ENCODE assay signal across 1 cellular context in the genomic region with DNA sequence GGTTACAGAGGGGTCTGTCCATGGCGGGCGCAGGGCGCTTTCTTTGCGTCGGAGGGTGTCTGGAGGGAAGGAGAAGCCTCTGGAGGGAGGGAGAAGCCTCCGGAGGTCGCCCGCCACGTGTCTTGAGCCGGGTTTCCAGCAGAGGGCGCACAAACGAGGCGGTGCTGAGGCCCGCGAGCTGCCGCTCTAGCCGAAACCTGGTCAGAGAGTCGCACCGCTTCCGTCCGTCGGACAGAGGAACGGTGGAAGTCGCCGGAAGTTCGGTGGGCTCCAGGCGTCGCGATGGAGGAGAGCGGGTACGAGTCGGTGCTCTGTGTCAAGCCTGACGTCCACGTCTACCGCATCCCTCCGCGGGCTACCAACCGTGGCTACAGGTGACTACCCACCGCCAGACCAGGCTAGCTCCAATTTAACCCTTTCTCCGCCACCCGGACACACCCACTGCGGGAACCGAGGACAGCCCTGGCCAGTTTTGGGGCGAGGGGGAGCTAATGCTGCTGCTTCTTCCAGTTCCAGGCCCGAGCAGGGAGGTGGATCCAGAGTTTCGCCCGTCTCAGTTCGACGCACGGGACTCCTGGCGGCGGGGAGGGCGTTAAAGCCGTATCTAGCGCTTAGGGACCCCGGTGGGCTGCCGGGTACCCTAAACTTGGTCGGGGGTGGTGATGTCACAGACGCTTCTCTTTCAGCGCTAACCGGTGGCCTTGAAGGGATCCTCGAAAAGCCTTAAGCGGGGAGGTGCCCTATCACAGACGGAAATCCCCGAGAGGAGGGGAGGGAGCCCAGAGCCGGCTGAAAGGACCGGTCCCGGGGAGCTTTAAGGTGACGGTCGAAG.
TF ChIP-seq lines count a peak whose summit lies in the region.

A gene with protein sequence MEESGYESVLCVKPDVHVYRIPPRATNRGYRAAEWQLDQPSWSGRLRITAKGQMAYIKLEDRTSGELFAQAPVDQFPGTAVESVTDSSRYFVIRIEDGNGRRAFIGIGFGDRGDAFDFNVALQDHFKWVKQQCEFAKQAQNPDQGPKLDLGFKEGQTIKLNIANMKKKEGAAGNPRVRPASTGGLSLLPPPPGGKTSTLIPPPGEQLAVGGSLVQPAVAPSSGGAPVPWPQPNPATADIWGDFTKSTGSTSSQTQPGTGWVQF (plus strand): TSS at position 245 of the 832 bp plus-strand sequence. CDS start 38 bp downstream, at position 283.

TF ChIP-seq in SK-N-SH, 30 proteins besides CTCF, POLR2A, EP300 and RAD21 (continued from another document):
- TF ChIP-seq, protein P1, sequence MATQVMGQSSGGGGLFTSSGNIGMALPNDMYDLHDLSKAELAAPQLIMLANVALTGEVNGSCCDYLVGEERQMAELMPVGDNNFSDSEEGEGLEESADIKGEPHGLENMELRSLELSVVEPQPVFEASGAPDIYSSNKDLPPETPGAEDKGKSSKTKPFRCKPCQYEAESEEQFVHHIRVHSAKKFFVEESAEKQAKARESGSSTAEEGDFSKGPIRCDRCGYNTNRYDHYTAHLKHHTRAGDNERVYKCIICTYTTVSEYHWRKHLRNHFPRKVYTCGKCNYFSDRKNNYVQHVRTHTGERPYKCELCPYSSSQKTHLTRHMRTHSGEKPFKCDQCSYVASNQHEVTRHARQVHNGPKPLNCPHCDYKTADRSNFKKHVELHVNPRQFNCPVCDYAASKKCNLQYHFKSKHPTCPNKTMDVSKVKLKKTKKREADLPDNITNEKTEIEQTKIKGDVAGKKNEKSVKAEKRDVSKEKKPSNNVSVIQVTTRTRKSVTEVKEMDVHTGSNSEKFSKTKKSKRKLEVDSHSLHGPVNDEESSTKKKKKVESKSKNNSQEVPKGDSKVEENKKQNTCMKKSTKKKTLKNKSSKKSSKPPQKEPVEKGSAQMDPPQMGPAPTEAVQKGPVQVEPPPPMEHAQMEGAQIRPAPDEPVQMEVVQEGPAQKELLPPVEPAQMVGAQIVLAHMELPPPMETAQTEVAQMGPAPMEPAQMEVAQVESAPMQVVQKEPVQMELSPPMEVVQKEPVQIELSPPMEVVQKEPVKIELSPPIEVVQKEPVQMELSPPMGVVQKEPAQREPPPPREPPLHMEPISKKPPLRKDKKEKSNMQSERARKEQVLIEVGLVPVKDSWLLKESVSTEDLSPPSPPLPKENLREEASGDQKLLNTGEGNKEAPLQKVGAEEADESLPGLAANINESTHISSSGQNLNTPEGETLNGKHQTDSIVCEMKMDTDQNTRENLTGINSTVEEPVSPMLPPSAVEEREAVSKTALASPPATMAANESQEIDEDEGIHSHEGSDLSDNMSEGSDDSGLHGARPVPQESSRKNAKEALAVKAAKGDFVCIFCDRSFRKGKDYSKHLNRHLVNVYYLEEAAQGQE (IDR thresholded peaks at IDR 0.05; ENCODE audit: low read depth, low read length): peak; percentile 55
- no peak for TF ChIP-seq FOXM1 (IDR thresholded peaks at IDR 0.05; ENCODE audit: low read depth)
- TF ChIP-seq, protein P2, sequence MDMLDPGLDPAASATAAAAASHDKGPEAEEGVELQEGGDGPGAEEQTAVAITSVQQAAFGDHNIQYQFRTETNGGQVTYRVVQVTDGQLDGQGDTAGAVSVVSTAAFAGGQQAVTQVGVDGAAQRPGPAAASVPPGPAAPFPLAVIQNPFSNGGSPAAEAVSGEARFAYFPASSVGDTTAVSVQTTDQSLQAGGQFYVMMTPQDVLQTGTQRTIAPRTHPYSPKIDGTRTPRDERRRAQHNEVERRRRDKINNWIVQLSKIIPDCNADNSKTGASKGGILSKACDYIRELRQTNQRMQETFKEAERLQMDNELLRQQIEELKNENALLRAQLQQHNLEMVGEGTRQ (IDR thresholded peaks at IDR 0.05; ENCODE audit: borderline replicate concordance, low read depth, low read length): 0 out of 2 replicates have a peak, but pooled peaks have one; percentile 26
- peak; percentile 91 for TF ChIP-seq SIN3A (IDR thresholded peaks at IDR 0.05; ENCODE audit: borderline replicate concordance, low read depth, low read length)
- TF ChIP-seq POLR2AphosphoS5 (IDR thresholded peaks at IDR 0.05; ENCODE audit: low read depth, low read length): peak; percentile 98
- TF ChIP-seq, protein P3, sequence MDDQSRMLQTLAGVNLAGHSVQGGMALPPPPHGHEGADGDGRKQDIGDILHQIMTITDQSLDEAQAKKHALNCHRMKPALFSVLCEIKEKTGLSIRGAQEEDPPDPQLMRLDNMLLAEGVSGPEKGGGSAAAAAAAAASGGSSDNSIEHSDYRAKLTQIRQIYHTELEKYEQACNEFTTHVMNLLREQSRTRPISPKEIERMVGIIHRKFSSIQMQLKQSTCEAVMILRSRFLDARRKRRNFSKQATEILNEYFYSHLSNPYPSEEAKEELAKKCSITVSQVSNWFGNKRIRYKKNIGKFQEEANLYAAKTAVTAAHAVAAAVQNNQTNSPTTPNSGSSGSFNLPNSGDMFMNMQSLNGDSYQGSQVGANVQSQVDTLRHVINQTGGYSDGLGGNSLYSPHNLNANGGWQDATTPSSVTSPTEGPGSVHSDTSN (IDR thresholded peaks at IDR 0.05): no peak
- no peak for TF ChIP-seq NRF1 (IDR thresholded peaks at IDR 0.05; ENCODE audit: low read depth, low read length)
- TF ChIP-seq NFIC (IDR thresholded peaks at IDR 0.05; ENCODE audit: borderline replicate concordance): no peak
- peak; percentile 49 for TF ChIP-seq SMC3 (IDR thresholded peaks at IDR 0.05; ENCODE audit: low read depth, low read length)
- TF ChIP-seq GABPA (IDR thresholded peaks at IDR 0.05; ENCODE audit: low read depth): peak; percentile 91
- TF ChIP-seq EZH2phosphoT487 (IDR thresholded peaks at IDR 0.05; ENCODE audit: borderline replicate concordance, low read depth): no peak
- TF ChIP-seq, protein P4, sequence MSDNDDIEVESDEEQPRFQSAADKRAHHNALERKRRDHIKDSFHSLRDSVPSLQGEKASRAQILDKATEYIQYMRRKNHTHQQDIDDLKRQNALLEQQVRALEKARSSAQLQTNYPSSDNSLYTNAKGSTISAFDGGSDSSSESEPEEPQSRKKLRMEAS (IDR thresholded peaks at IDR 0.05; ENCODE audit: low read depth): peak; percentile 99
- TF ChIP-seq FOSL2 (IDR thresholded peaks at IDR 0.05; ENCODE audit: borderline replicate concordance, low read depth): no peak
- TF ChIP-seq TAF1 (IDR thresholded peaks at IDR 0.05; ENCODE audit: borderline replicate concordance, low read depth, low read length): peak; percentile 90
- peak; percentile 75 for TF ChIP-seq ELF1 (IDR thresholded peaks at IDR 0.05)
- TF ChIP-seq YY1 (IDR thresholded peaks at IDR 0.05; ENCODE audit: low read depth): peak; percentile 77
